ENCODE assay signal across 18 cellular contexts in genomic region chr15:91980502-91981267, GRCh38.
"Had no signal": no experiment of that assay in that cellular context is flagged by ENCODE, and none has a peak within 500 bp of the region (broad histone marks: within the 10 kb centered on the region; RNA-seq: fewer than 3 reads in every experiment).

No MANE protein-coding gene starts in this region.

- H3K4me1 ChIP-seq: lower lobe of right lung, transverse colon had no signal

- H3K27ac ChIP-seq: esophagus muscularis mucosa, lower lobe of right lung, skin epidermis, transverse colon, uterus had no signal

- H3K27me3 ChIP-seq: esophagus muscularis mucosa, transverse colon, uterus had no signal

- ATAC-seq: stimulated activated naive CD8-positive, alpha-beta T cell treated with anti-CD3 and anti-CD28 coated beads, Interleukin-15, Interleukin-2, amounts not matched to agents 100 U/mL and 50 U/mL, for 24 hours had no signal

- H3K9me3 Mint-ChIP-seq: activated B cell treated with CpG ODN at 0.5 μM for 24 hours; activated CD4-positive, alpha-beta memory T cell treated with anti-CD3 and anti-CD28 coated beads, Interleukin-2, amount 10 ng/mL, durations not matched to agents 7 days and 5 days; nephron progenitor cell had no signal

- H3K4me3 ChIP-seq: esophagus muscularis mucosa, lower lobe of right lung, skin epidermis, transverse colon, uterus had no signal

- H3K9me3 ChIP-seq: esophagus muscularis mucosa, lower lobe of right lung, transverse colon, uterus had no signal

- DNase-seq: activated B cell treated with CpG ODN at 0.5 μM for 24 hours; activated CD4-positive, alpha-beta memory T cell treated with anti-CD3 and anti-CD28 coated beads, Interleukin-2, amount 10 ng/mL, durations not matched to agents 7 days and 5 days; activated CD4-positive, alpha-beta T cell treated with anti-CD3 and anti-CD28 coated beads for 4 hours; activated naive CD4-positive, alpha-beta T cell treated with anti-CD3 and anti-CD28 coated beads, Interleukin-2, amount 50 U/mL, for 16 hours; activated T-cell treated with anti-CD3 and anti-CD28 coated beads, Interleukin-2, amount 50 U/mL, for 24 hours; dermis blood vessel endothelial cell; effector memory CD4-positive, alpha-beta T cell; lower lobe of right lung; nephron progenitor cell; occipital lobe; posterior cingulate gyrus; retina; stimulated activated naive CD8-positive, alpha-beta T cell treated with anti-CD3 and anti-CD28 coated beads, Interleukin-15, Interleukin-2, amounts not matched to agents 100 U/mL and 50 U/mL, for 24 hours; substantia nigra; transverse colon; uterus had no signal

- H3K4me1 Mint-ChIP-seq: activated B cell treated with CpG ODN at 0.5 μM for 24 hours; activated CD4-positive, alpha-beta memory T cell treated with anti-CD3 and anti-CD28 coated beads, Interleukin-2, amount 10 ng/mL, durations not matched to agents 7 days and 5 days had no signal

- H3K4me3 Mint-ChIP-seq: activated B cell treated with CpG ODN at 0.5 μM for 24 hours; activated CD4-positive, alpha-beta memory T cell treated with anti-CD3 and anti-CD28 coated beads, Interleukin-2, amount 10 ng/mL, durations not matched to agents 7 days and 5 days; activated T-cell treated with anti-CD3 and anti-CD28 coated beads, Interleukin-2, amount 50 U/mL, for 24 hours; nephron progenitor cell had no signal

- H3K36me3 ChIP-seq: esophagus muscularis mucosa, lower lobe of right lung, transverse colon, uterus had no signal

- H3K27me3 Mint-ChIP-seq: activated B cell treated with CpG ODN at 0.5 μM for 24 hours; activated CD4-positive, alpha-beta memory T cell treated with anti-CD3 and anti-CD28 coated beads, Interleukin-2, amount 10 ng/mL, durations not matched to agents 7 days and 5 days; activated T-cell treated with anti-CD3 and anti-CD28 coated beads, Interleukin-2, amount 50 U/mL, for 24 hours had no signal

- H3K27ac Mint-ChIP-seq: activated B cell treated with CpG ODN at 0.5 μM for 24 hours; activated CD4-positive, alpha-beta memory T cell treated with anti-CD3 and anti-CD28 coated beads, Interleukin-2, amount 10 ng/mL, durations not matched to agents 7 days and 5 days; activated T-cell treated with anti-CD3 and anti-CD28 coated beads, Interleukin-2, amount 50 U/mL, for 24 hours; nephron progenitor cell had no signal
